17 cellular contexts compared by ENCODE assay signal in genomic region chr3:106965286-106965685, GRCh38.
"Had no signal": no experiment of that assay in that cellular context is flagged by ENCODE, and none has a peak within 500 bp of the region (broad histone marks: within the 10 kb centered on the region; RNA-seq: fewer than 3 reads in every experiment).

No MANE protein-coding gene starts in this region.

- H3K36me3 Mint-ChIP-seq: activated naive CD8-positive, alpha-beta T cell treated with anti-CD3 and anti-CD28 coated beads for 36 hours; naive B cell had no signal

- H3K27me3 ChIP-seq: brain microvascular endothelial cell, stomach had no signal

- H3K27ac Mint-ChIP-seq: activated CD4-positive, alpha-beta T cell treated with anti-CD3 and anti-CD28 coated beads, Interleukin-2, amount 10 ng/mL, durations not matched to agents 24 days and 14 days; activated naive CD8-positive, alpha-beta T cell treated with anti-CD3 and anti-CD28 coated beads for 36 hours; activated T-helper 1 cell treated with anti-CD3 and anti-CD28 coated beads, Interleukin-12 subunit alpha, Interleukin-12 subunit beta, Interleukin-2, Interleukin-4 antibody, amounts not matched to agents 30 ng/mL and 10 ng/mL and 1 ng/mL, durations not matched to agents 14 hours and 24 hours and 36 hours; naive B cell; T-helper 2 cell treated with Interferon-gamma antibody and Interleukin-4, amounts not matched to agents 5 μg/mL and 100 μg/mL, for 36 hours had no signal

- ATAC-seq: psoas muscle had no signal

- H3K4me1 ChIP-seq: psoas muscle had no signal

- H3K4me3 ChIP-seq: lung, psoas muscle, stomach, thoracic aorta had no signal

- H3K27me3 Mint-ChIP-seq: activated CD4-positive, alpha-beta T cell treated with anti-CD3 and anti-CD28 coated beads, Interleukin-2, amount 10 ng/mL, durations not matched to agents 24 days and 14 days; activated naive CD8-positive, alpha-beta T cell treated with anti-CD3 and anti-CD28 coated beads for 36 hours; naive B cell had no signal

- H3K4me3 Mint-ChIP-seq: activated CD4-positive, alpha-beta T cell treated with anti-CD3 and anti-CD28 coated beads, Interleukin-2, amount 10 ng/mL, durations not matched to agents 24 days and 14 days; activated naive CD8-positive, alpha-beta T cell treated with anti-CD3 and anti-CD28 coated beads for 36 hours; activated T-helper 1 cell treated with anti-CD3 and anti-CD28 coated beads, Interleukin-12 subunit alpha, Interleukin-12 subunit beta, Interleukin-2, Interleukin-4 antibody, amounts not matched to agents 30 ng/mL and 10 ng/mL and 1 ng/mL, durations not matched to agents 14 hours and 24 hours and 36 hours; naive B cell; T-helper 2 cell treated with Interferon-gamma antibody and Interleukin-4, amounts not matched to agents 5 μg/mL and 100 μg/mL, for 36 hours had no signal

- H3K9me3 Mint-ChIP-seq: activated CD4-positive, alpha-beta T cell treated with anti-CD3 and anti-CD28 coated beads, Interleukin-2, amount 10 ng/mL, durations not matched to agents 24 days and 14 days; activated naive CD8-positive, alpha-beta T cell treated with anti-CD3 and anti-CD28 coated beads for 36 hours; activated T-helper 1 cell treated with anti-CD3 and anti-CD28 coated beads, Interleukin-12 subunit alpha, Interleukin-12 subunit beta, Interleukin-2, Interleukin-4 antibody, amounts not matched to agents 30 ng/mL and 10 ng/mL and 1 ng/mL, durations not matched to agents 14 hours and 24 hours and 36 hours; naive B cell; T-helper 2 cell treated with Interferon-gamma antibody and Interleukin-4, amounts not matched to agents 5 μg/mL and 100 μg/mL, for 36 hours had no signal

- H3K36me3 ChIP-seq: brain microvascular endothelial cell, stomach, thoracic aorta had no signal

- H3K9me3 ChIP-seq: psoas muscle, stomach, thoracic aorta had no signal

- H3K27ac ChIP-seq: brain microvascular endothelial cell, psoas muscle, stomach had no signal

- H3K4me1 Mint-ChIP-seq: activated CD4-positive, alpha-beta T cell treated with anti-CD3 and anti-CD28 coated beads, Interleukin-2, amount 10 ng/mL, durations not matched to agents 24 days and 14 days; activated naive CD8-positive, alpha-beta T cell treated with anti-CD3 and anti-CD28 coated beads for 36 hours; naive B cell had no signal

- DNase-seq: activated CD4-positive, alpha-beta T cell treated with anti-CD3 and anti-CD28 coated beads, Interleukin-2, amount 10 ng/mL, durations not matched to agents 24 days and 14 days; activated CD4-positive, CD25-positive, alpha-beta regulatory T cell; activated naive CD8-positive, alpha-beta T cell treated with anti-CD3 and anti-CD28 coated beads for 36 hours; amygdala; brain microvascular endothelial cell; cerebellar nuclear complex; effector memory CD4-positive, alpha-beta T cell; kidney glomerular epithelial cell; naive B cell; psoas muscle; stimulated activated CD4-positive, alpha-beta T cell treated with anti-CD3 and anti-CD28 coated beads, Interleukin-12 subunit alpha, Interleukin-12 subunit beta, amount 100 ng/mL, for 4 hours; stimulated activated CD4-positive, alpha-beta T cell treated with anti-CD3 and anti-CD28 coated beads, Interleukin-2, amount 100 ng/mL, for 24 hours; stomach had no signal
